1 cellular context compared by ENCODE assay signal in the genomic region with DNA sequence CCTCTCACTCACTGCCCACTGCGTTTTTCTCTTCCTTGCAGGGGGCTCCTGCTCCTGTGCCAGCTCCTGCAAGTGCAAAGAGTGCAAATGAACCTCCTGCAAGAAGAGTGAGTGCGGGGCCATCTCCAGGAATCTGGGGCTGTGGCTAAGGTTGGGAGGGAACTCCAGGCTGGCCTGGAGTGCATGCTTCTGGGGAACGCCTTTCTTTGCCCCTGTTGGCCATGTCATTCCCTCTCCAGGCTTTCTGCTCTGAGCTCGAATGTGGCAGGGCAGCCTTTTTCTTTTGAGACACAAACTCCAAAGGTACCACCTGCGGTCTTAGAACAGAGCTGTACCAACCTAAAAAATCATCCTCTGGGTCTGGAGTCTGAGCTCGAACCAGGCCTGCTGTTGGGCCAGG.
TF ChIP-seq lines count a peak whose summit lies in the region.

No MANE protein-coding gene starts in this region.

TF ChIP-seq in endothelial cell of umbilical vein, 7 proteins besides CTCF, POLR2A, EP300 and RAD21:
- TF ChIP-seq, protein P1, sequence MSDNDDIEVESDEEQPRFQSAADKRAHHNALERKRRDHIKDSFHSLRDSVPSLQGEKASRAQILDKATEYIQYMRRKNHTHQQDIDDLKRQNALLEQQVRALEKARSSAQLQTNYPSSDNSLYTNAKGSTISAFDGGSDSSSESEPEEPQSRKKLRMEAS (IDR thresholded peaks at IDR 0.05; ENCODE audit: insufficient read depth, insufficient read length), result no peak
- TF ChIP-seq MYC (IDR thresholded peaks at IDR 0.05; ENCODE audit: low read depth, low read length), result no peak
- no peak for TF ChIP-seq FOS (IDR thresholded peaks at IDR 0.05; ENCODE audit: borderline replicate concordance, insufficient read depth, low read length)
- no peak for TF ChIP-seq JUN (IDR thresholded peaks at IDR 0.05; ENCODE audit: borderline replicate concordance, insufficient read depth, insufficient read length, low read depth)
- no peak for TF ChIP-seq GATA2 (IDR thresholded peaks at IDR 0.05; ENCODE audit: insufficient read depth, insufficient read length, low read depth, low read length)
- TF ChIP-seq POLR2AphosphoS5 (IDR thresholded peaks at IDR 0.05; ENCODE audit: insufficient read depth, low read depth, low read length), result no peak
- TF ChIP-seq EZH2 (IDR thresholded peaks at IDR 0.05; ENCODE audit: borderline replicate concordance, low read depth, low read length, severe bottlenecking), result no peak
TF ChIP-seq in endothelial cell of umbilical vein: peak in this region for 0.
